8 cellular contexts compared by ENCODE assay signal in genomic region chr5:54517512-54518145, GRCh38. TPM values are rescaled to one million over a fixed set of nuclear protein-coding genes. Genes with fewer than 3 reads are reported as not detected.
DNase-seq lines count a peak whose midpoint lies in the region; ATAC-seq and TF ChIP-seq lines count a peak whose summit lies in the region.

Gene SNX18, plus strand, starts transcription at chr5:54517759. Its CDS starts 194 bp downstream, at chr5:54517953.

- H3K4me3 Mint-ChIP-seq in activated naive CD8-positive, alpha-beta T cell treated with anti-CD3 and anti-CD28 coated beads, Interleukin-2, amount 50 U/mL, for 24 hours, result peak within 1 kb of the TSS; percentile 83
- peak within 1 kb of the TSS; percentile 92 for H3K4me3 Mint-ChIP-seq in type B pancreatic cell

- ATAC-seq in HG02642 (IDR thresholded peaks at IDR 0.05; ENCODE audit: poor library complexity, unreplicated experiment), result peak; percentile 98
- peak; percentile 87 for ATAC-seq in activated naive CD8-positive, alpha-beta T cell treated with anti-CD3 and anti-CD28 coated beads, Interleukin-2, amount 50 U/mL, for 24 hours

- no peaks in the 10 kb centered on the region for H3K36me3 Mint-ChIP-seq in activated naive CD8-positive, alpha-beta T cell treated with anti-CD3 and anti-CD28 coated beads, Interleukin-2, amount 50 U/mL, for 24 hours (ENCODE audit: low read depth)
- peaks cover 9% of the 10 kb centered on the region for H3K36me3 Mint-ChIP-seq in type B pancreatic cell

- H3K27ac Mint-ChIP-seq in activated naive CD8-positive, alpha-beta T cell treated with anti-CD3 and anti-CD28 coated beads, Interleukin-2, amount 50 U/mL, for 24 hours, result no peak within 1 kb of the TSS
- H3K27ac Mint-ChIP-seq in type B pancreatic cell, result no peak within 1 kb of the TSS

- TF ChIP-seq CTCF in GM12873 (IDR thresholded peaks at IDR 0.05; ENCODE audit: insufficient read depth, low read depth, low read length, missing control alignments) (peak; percentile 86), type B pancreatic cell (conservative IDR thresholded peaks at IDR 0.05) (peak; percentile 100)

- H3K4me1 Mint-ChIP-seq in activated naive CD8-positive, alpha-beta T cell treated with anti-CD3 and anti-CD28 coated beads, Interleukin-2, amount 50 U/mL, for 24 hours, result peaks cover 39% of the 10 kb centered on the region
- peaks cover 47% of the 10 kb centered on the region for H3K4me1 Mint-ChIP-seq in type B pancreatic cell (ENCODE audit: unreplicated experiment)

- intact Hi-C loops in cardiac septum (cut with DNase I) (loop anchor here (1.0 to 2.0 kb wide), 3 partner anchors 227 to 349 kb away; no protein-coding TSS in a partner anchor), posterior cingulate gyrus (cut with DNase I) (loop anchor here (1.0 to 10.0 kb wide), 5 partner anchors 35 to 350 kb away; no protein-coding TSS in a partner anchor)

- H3K27me3 Mint-ChIP-seq in activated naive CD8-positive, alpha-beta T cell treated with anti-CD3 and anti-CD28 coated beads, Interleukin-2, amount 50 U/mL, for 24 hours, result peaks cover 2% of the 10 kb centered on the region
- H3K27me3 Mint-ChIP-seq in type B pancreatic cell, result no peaks in the 10 kb centered on the region

- no peaks in the 10 kb centered on the region for H3K9me3 Mint-ChIP-seq in activated naive CD8-positive, alpha-beta T cell treated with anti-CD3 and anti-CD28 coated beads, Interleukin-2, amount 50 U/mL, for 24 hours
- H3K9me3 Mint-ChIP-seq in type B pancreatic cell, result no peaks in the 10 kb centered on the region

- peak; percentile 49 for DNase-seq in NCI-H1105 (lab: John Stamatoyannopoulos, UW)
- peak; percentile 87 for DNase-seq in SW480 (ENCODE audit: low spot score)
- peak; percentile 88 for DNase-seq in activated naive CD8-positive, alpha-beta T cell treated with anti-CD3 and anti-CD28 coated beads, Interleukin-2, amount 50 U/mL, for 24 hours
- DNase-seq in cardiac septum (ENCODE audit: low spot score), result peak; percentile 96
- peak; percentile 83 to 99 (median 88) for DNase-seq in posterior cingulate gyrus
- peak; percentile 95 for DNase-seq in type B pancreatic cell (ENCODE audit: extremely low spot score, unreplicated experiment)

RNA-seq across cellular contexts. Expression of gene SNX18, which starts in this region (rescaled TPM):
- total RNA-seq in cardiac septum, result 24.2 TPM
- 23.6 and 27.1 TPM in 2 replicates for total RNA-seq in type B pancreatic cell (ENCODE audit: low replicate concordance)

Comparison
In these comparisons a context has a peak if more than half of its experiments do, and no peak if none do; other contexts are left out.
1. Peak in every context shown above with its lines: DNase-seq and ATAC-seq.